Comparison of ENCODE assay signal across 11 cellular contexts in the genomic region with DNA sequence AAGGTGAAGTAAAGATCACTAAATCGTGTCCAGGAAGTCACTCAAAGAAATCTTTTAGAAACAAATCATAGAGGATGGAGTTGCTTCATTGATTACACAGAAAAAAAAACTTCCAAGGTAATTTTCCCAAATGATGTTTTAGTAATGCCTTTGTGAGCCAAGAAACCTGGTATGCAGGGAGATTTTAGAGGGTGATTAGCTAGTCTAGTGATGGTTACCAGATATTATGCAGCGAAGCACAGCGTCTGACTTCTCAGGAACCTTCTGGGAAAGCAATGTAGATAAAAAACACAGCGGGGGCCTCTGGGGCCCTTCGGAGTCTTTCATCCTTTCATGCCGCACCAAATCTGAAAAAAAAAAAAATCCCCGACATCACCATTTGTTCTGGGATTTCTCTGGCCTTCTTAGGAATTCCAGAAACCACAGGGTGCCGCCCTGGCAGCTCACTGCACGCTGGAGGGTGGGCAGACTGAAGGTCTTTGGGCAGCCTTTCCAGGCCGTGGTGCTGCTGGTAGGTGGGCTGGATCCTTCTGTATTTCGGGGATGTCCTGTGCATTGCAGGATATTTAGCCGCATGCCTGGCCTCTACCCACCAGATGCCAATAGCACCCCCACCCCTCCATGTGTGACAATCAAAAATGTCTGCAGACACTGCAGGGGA. TPM values are rescaled to one million over a fixed set of nuclear protein-coding genes. Genes with fewer than 3 reads are reported as not detected.
DNase-seq lines count a peak whose midpoint lies in the region; TF ChIP-seq lines count a peak whose summit lies in the region.
"Had no signal": no experiment of that assay in that cellular context is flagged by ENCODE, and none has a peak within 500 bp of the region (broad histone marks: within the 10 kb centered on the region; RNA-seq: fewer than 3 reads in every experiment).

No MANE protein-coding gene starts in this region.

- no peaks in the 10 kb centered on the region for H3K36me3 ChIP-seq in SJSA1

- H3K27me3 Mint-ChIP-seq in activated CD4-positive, alpha-beta T cell treated with anti-CD3 and anti-CD28 coated beads, Interleukin-2, amount 10 ng/mL, durations not matched to agents 24 days and 14 days: peaks cover 11% of the 10 kb centered on the region
- H3K27me3 Mint-ChIP-seq in activated CD4-positive, alpha-beta T cell treated with anti-CD3 and anti-CD28 coated beads, Interleukin-2, amount 10 ng/mL, durations not matched to agents 7 days and 5 days: peaks cover 12% of the 10 kb centered on the region

- no peaks in the 10 kb centered on the region for H3K9me3 ChIP-seq in SJSA1 (replicated peaks)

- no peak for TF ChIP-seq CTCF in fibroblast of villous mesenchyme (IDR thresholded peaks at IDR 0.05; ENCODE audit: insufficient read depth, low read depth, low read length)

- POLR2A ChIA-PET in activated CD4-positive, alpha-beta T cell treated with anti-CD3 and anti-CD28 coated beads, Interleukin-2, amount 10 ng/mL, durations not matched to agents 7 days and 5 days (lab: Charles Lee): no interaction called here

- no peak overlapping the region for H3K4me3 Mint-ChIP-seq in activated CD4-positive, alpha-beta T cell treated with anti-CD3 and anti-CD28 coated beads, Interleukin-2, amount 10 ng/mL, durations not matched to agents 24 days and 14 days
- no peak overlapping the region for H3K4me3 Mint-ChIP-seq in activated CD4-positive, alpha-beta T cell treated with anti-CD3 and anti-CD28 coated beads, Interleukin-2, amount 10 ng/mL, durations not matched to agents 7 days and 5 days

- no peaks in the 10 kb centered on the region for H3K36me3 Mint-ChIP-seq in activated CD4-positive, alpha-beta T cell treated with anti-CD3 and anti-CD28 coated beads, Interleukin-2, amount 10 ng/mL, durations not matched to agents 24 days and 14 days (ENCODE audit: low read depth)
- peaks cover 3% of the 10 kb centered on the region for H3K36me3 Mint-ChIP-seq in activated CD4-positive, alpha-beta T cell treated with anti-CD3 and anti-CD28 coated beads, Interleukin-2, amount 10 ng/mL, durations not matched to agents 7 days and 5 days (ENCODE audit: low read depth)

- H3K27me3 ChIP-seq in SJSA1 (replicated peaks): no peaks in the 10 kb centered on the region

- H3K4me1 Mint-ChIP-seq in activated CD4-positive, alpha-beta T cell treated with anti-CD3 and anti-CD28 coated beads, Interleukin-2, amount 10 ng/mL, durations not matched to agents 24 days and 14 days: peaks cover 33% of the 10 kb centered on the region
- H3K4me1 Mint-ChIP-seq in activated CD4-positive, alpha-beta T cell treated with anti-CD3 and anti-CD28 coated beads, Interleukin-2, amount 10 ng/mL, durations not matched to agents 7 days and 5 days: peaks cover 50% of the 10 kb centered on the region

- CTCF ChIA-PET in activated CD4-positive, alpha-beta T cell treated with anti-CD3 and anti-CD28 coated beads, Interleukin-2, amount 10 ng/mL, durations not matched to agents 7 days and 5 days (lab: Charles Lee): interaction anchor here (0.6 to 1.5 kb wide), 3 partner anchors 14 to 78 kb away, joined by 3 to 5 read pairs (median 4); no protein-coding TSS in a partner anchor

- H3K27ac Mint-ChIP-seq in activated CD4-positive, alpha-beta T cell treated with anti-CD3 and anti-CD28 coated beads, Interleukin-2, amount 10 ng/mL, durations not matched to agents 24 days and 14 days: peak overlapping the region; percentile 54
- H3K27ac Mint-ChIP-seq in activated CD4-positive, alpha-beta T cell treated with anti-CD3 and anti-CD28 coated beads, Interleukin-2, amount 10 ng/mL, durations not matched to agents 7 days and 5 days: no peak overlapping the region

- intact Hi-C loops in activated CD4-positive, alpha-beta T cell treated with anti-CD3 and anti-CD28 coated beads, Interleukin-2, amount 10 ng/mL, durations not matched to agents 24 days and 14 days (cut with micrococcal nuclease): loop anchor here (10.0 kb wide), 2 partner anchors 533 to 1293 kb away; no protein-coding TSS in a partner anchor

- DNase-seq in activated CD4-positive, alpha-beta T cell treated with anti-CD3 and anti-CD28 coated beads, Interleukin-2, amount 10 ng/mL, durations not matched to agents 24 days and 14 days: no peak
- DNase-seq in activated CD4-positive, alpha-beta T cell treated with anti-CD3 and anti-CD28 coated beads, Interleukin-2, amount 10 ng/mL, durations not matched to agents 7 days and 5 days: no peak
- DNase-seq in SJSA1 (ENCODE audit: low read depth in 1 of 2, low spot score in 2 of 2) (peak; percentile 56 to 58), fibroblast of villous mesenchyme (ENCODE audit: low read depth) (peak; percentile 70), renal cortical epithelial cell (ENCODE audit: low read depth) (peak; percentile 95), amniotic stem cell (lab: John Stamatoyannopoulos, UW) (no peak), pons (ENCODE audit: low spot score) (no peak), HT-29 (ENCODE audit: low spot score) (no peak)
- DNase-seq: 8988T, aorta, SHP77 had no signal

- H3K9me3 Mint-ChIP-seq in activated CD4-positive, alpha-beta T cell treated with anti-CD3 and anti-CD28 coated beads, Interleukin-2, amount 10 ng/mL, durations not matched to agents 24 days and 14 days: no peaks in the 10 kb centered on the region
- H3K9me3 Mint-ChIP-seq in activated CD4-positive, alpha-beta T cell treated with anti-CD3 and anti-CD28 coated beads, Interleukin-2, amount 10 ng/mL, durations not matched to agents 7 days and 5 days: peaks cover 5% of the 10 kb centered on the region

- H3K4me1 ChIP-seq in SJSA1 (replicated peaks): peaks cover 16% of the 10 kb centered on the region

- H3K4me3 ChIP-seq in SJSA1 (no peak overlapping the region), fibroblast of villous mesenchyme (ENCODE audit: low read depth, low read length) (no peak overlapping the region)

- no peak overlapping the region for H3K27ac ChIP-seq in SJSA1

RNA-seq across cellular contexts. Expression of a gene that starts 17.3 kb away (rescaled TPM):
- total RNA-seq in activated CD4-positive, alpha-beta T cell treated with anti-CD3 and anti-CD28 coated beads, Interleukin-2, amount 10 ng/mL, durations not matched to agents 24 days and 14 days: 0.07 and 0.23 TPM in 2 replicates
- not detected for total RNA-seq in activated CD4-positive, alpha-beta T cell treated with anti-CD3 and anti-CD28 coated beads, Interleukin-2, amount 10 ng/mL, durations not matched to agents 7 days and 5 days
- 22.2 and 46.0 TPM in 2 replicates for total RNA-seq in SJSA1 (2014; rRNA removed; shearing (Covaris generic))
- 158 and 237 TPM in 2 replicates for total RNA-seq in fibroblast of villous mesenchyme
- total RNA-seq in renal cortical epithelial cell: 34.8 and 124 TPM in 2 replicates
- total RNA-seq in HT-29 (2014; rRNA removed; shearing (Covaris generic)): not detected in 2 replicates

RNA-seq across cellular contexts. Expression of a gene that starts 59.7 kb away (rescaled TPM):
- total RNA-seq in activated CD4-positive, alpha-beta T cell treated with anti-CD3 and anti-CD28 coated beads, Interleukin-2, amount 10 ng/mL, durations not matched to agents 24 days and 14 days: 22.7 and 24.9 TPM in 2 replicates
- total RNA-seq in activated CD4-positive, alpha-beta T cell treated with anti-CD3 and anti-CD28 coated beads, Interleukin-2, amount 10 ng/mL, durations not matched to agents 7 days and 5 days: 10 to 100 TPM; 52.1 to 57.0 TPM
- 21.7 and 24.0 TPM in 2 replicates for total RNA-seq in SJSA1 (2014; rRNA removed; shearing (Covaris generic))
- 32.9 and 85.1 TPM in 2 replicates for total RNA-seq in fibroblast of villous mesenchyme
- total RNA-seq in renal cortical epithelial cell: 251 and 297 TPM in 2 replicates
- 5.6 and 8.6 TPM in 2 replicates for total RNA-seq in HT-29 (2014; rRNA removed; shearing (Covaris generic))

Comparison
In these comparisons a context has a peak if more than half of its experiments do, and no peak if none do; other contexts are left out.
1. DNase-seq: peak in SJSA1 (2 of 2), fibroblast of villous mesenchyme (single experiment) and renal cortical epithelial cell (single experiment); none in activated CD4-positive, alpha-beta T cell treated with anti-CD3 and anti-CD28 coated beads, Interleukin-2, amount 10 ng/mL, durations not matched to agents 24 days and 14 days (single experiment), activated CD4-positive, alpha-beta T cell treated with anti-CD3 and anti-CD28 coated beads, Interleukin-2, amount 10 ng/mL, durations not matched to agents 7 days and 5 days (single experiment), amniotic stem cell (single experiment), pons (single experiment) and HT-29 (single experiment).
2. RNA of a gene that starts 17.3 kb away (total RNA-seq): 158 to 237 TPM in fibroblast of villous mesenchyme, 22.2 to 46.0 TPM in SJSA1 and 34.8 to 124 TPM in renal cortical epithelial cell; 0.07 to 0.23 TPM in activated CD4-positive, alpha-beta T cell treated with anti-CD3 and anti-CD28 coated beads, Interleukin-2, amount 10 ng/mL, durations not matched to agents 24 days and 14 days, not detected in HT-29 and not detected in activated CD4-positive, alpha-beta T cell treated with anti-CD3 and anti-CD28 coated beads, Interleukin-2, amount 10 ng/mL, durations not matched to agents 7 days and 5 days; every median in the first group is over 10 times any median in the second.